ENCODE assay signal across 8 cellular contexts in genomic region chr6:2244261-2245102, GRCh38. TPM values are rescaled to one million over a fixed set of nuclear protein-coding genes. Genes with fewer than 3 reads are reported as not detected.
DNase-seq lines count a peak whose midpoint lies in the region; ATAC-seq and TF ChIP-seq lines count a peak whose summit lies in the region.

No MANE protein-coding gene starts in this region.

- H3K9ac ChIP-seq in skeletal muscle tissue (ENCODE audit: low read depth in 1 of 3, low read length in 3 of 3): peak overlapping the region; percentile 63 to 96 (median 79)

- H3K4me3 ChIP-seq in WI38 (ENCODE audit: low read depth, low read length) (peak overlapping the region; percentile 87), right atrium auricular region (peak overlapping the region; percentile 90 to 97), skeletal muscle tissue (ENCODE audit: low read length in 3 of 3) (peak overlapping the region; percentile 78 to 93 (median 87))

- H3K9me3 Mint-ChIP-seq in Calu3 (ENCODE audit: low read depth, unreplicated experiment): no peaks in the 10 kb centered on the region

- peak overlapping the region; percentile 93 for H3K4me3 Mint-ChIP-seq in Calu3 (ENCODE audit: low read depth, unreplicated experiment)

- H3K4me1 Mint-ChIP-seq in Calu3 (ENCODE audit: low read depth, unreplicated experiment): peaks cover 32% of the 10 kb centered on the region

- ATAC-seq in HG03025 (IDR thresholded peaks at IDR 0.05; ENCODE audit: low FRiP score, unreplicated experiment) (peak; percentile 21), GM19351 (IDR thresholded peaks at IDR 0.05; ENCODE audit: unreplicated experiment) (no peak)

- H3K27ac Mint-ChIP-seq in Calu3 (ENCODE audit: unreplicated experiment): peak overlapping the region; percentile 85

- DNase-seq in Calu3 (peak; percentile 37), right atrium auricular region (ENCODE audit: low spot score) (no peak), activated gamma-delta T cell treated with Interleukin-2 at 50 U/mL for 16 hours (no peak)
- no peak for DNase-seq in activated CD4-positive, alpha-beta T cell treated with anti-CD3 and anti-CD28 coated beads, Interleukin-2, amount 50 U/mL, for 48 hours

- no peaks in the 10 kb centered on the region for H3K27me3 Mint-ChIP-seq in Calu3 (ENCODE audit: unreplicated experiment)

- H3K4me1 ChIP-seq in right atrium auricular region (peaks cover 0 to 16% of the 10 kb centered on the region in 2 donors), skeletal muscle tissue (ENCODE audit: control insufficient read depth in 3 of 3, insufficient read depth in 3 of 3, low read length in 3 of 3) (peaks cover 10 to 21% (median 11%) of the 10 kb centered on the region in 3 donors)

- H3K36me3 ChIP-seq in right atrium auricular region (no peaks in the 10 kb centered on the region), skeletal muscle tissue (ENCODE audit: control insufficient read depth in 3 of 3, insufficient read depth in 3 of 3, low read length in 3 of 3) (peaks cover 0 to 7% (median 6%) of the 10 kb centered on the region in 3 donors)

- peaks cover 28% of the 10 kb centered on the region for H3K36me3 Mint-ChIP-seq in Calu3 (ENCODE audit: insufficient read depth, unreplicated experiment)

- H3K27ac ChIP-seq in right atrium auricular region (peak overlapping the region; percentile 85 to 92), skeletal muscle tissue (ENCODE audit: low read depth, low read length) (no peak overlapping the region)

- BruUV-seq in Calu3 (replicated peaks; lab: Mats Ljungman, UMichigan): TSS peak; percentile 48

- intact Hi-C loops in Calu3 (cut with micrococcal nuclease; ENCODE audit: unreplicated experiment): no loop called here

- TF ChIP-seq CTCF in Calu3 (IDR thresholded peaks at IDR 0.05; ENCODE audit: unreplicated experiment): no peak
- TF ChIP-seq CTCF in WI38 (IDR thresholded peaks at IDR 0.05; ENCODE audit: low read depth, low read length): no peak
- TF ChIP-seq CTCF in right atrium auricular region (IDR thresholded peaks at IDR 0.05): no peak

- CTCF ChIA-PET in Calu3 (lab: Charles Lee): no interaction called here

- no peaks in the 10 kb centered on the region for H3K9me3 ChIP-seq in right atrium auricular region
- H3K9me3 ChIP-seq in skeletal muscle tissue (ENCODE audit: control insufficient read depth in 3 of 3, low read length in 3 of 3): no peaks in the 10 kb centered on the region

- H3K27me3 ChIP-seq in right atrium auricular region (no peaks in the 10 kb centered on the region), skeletal muscle tissue (ENCODE audit: control insufficient read depth in 3 of 3, insufficient read depth in 3 of 3, low read length in 3 of 3) (no peaks in the 10 kb centered on the region)

RNA-seq across cellular contexts. Expression of gene GMDS, which starts 0.9 kb away (rescaled TPM):
- total RNA-seq in Calu3 (2022): 52.5 and 58.2 TPM in 2 replicates
- 10 to 100 TPM; 11.1 to 11.8 TPM for total RNA-seq in right atrium auricular region
- total RNA-seq in skeletal muscle tissue: 7.8 TPM
